1 cellular context compared by ENCODE assay signal in the genomic region with DNA sequence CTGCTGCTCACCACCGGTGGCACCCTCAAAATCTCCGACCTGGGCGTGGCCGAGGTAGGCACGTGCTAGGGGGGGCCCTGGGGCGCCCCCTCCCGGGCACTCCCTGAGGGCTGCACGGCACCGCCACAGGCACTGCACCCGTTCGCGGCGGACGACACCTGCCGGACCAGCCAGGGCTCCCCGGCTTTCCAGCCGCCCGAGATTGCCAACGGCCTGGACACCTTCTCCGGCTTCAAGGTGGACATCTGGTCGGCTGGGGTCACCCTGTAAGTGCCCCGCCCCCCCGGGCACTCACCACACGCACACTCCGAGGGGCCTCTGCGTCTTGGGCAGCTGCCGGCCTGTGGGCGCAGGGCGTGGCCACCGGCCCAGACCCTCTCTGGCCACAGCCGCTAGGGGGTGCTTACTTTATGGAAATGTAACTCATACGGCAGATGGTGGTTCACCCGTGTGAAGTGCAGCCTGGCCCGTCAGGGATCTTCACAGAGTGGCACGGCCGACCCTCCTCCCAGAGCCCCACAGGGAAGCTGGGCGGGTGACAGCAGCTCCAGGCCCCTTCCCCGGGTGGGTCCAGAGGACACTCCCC.
TF ChIP-seq lines count a peak whose summit lies in the region.

No MANE protein-coding gene starts in this region.

TF ChIP-seq in H1, 55 proteins besides CTCF, POLR2A, EP300 and RAD21:
- TF ChIP-seq GTF2F1 (IDR thresholded peaks at IDR 0.05; ENCODE audit: borderline replicate concordance, low read depth, low read length), result no peak
- TF ChIP-seq FOSL1 (IDR thresholded peaks at IDR 0.05; ENCODE audit: insufficient read depth, low read depth, low read length), result no peak
- TF ChIP-seq BRCA1 (IDR thresholded peaks at IDR 0.05; ENCODE audit: low read depth, low read length), result no peak
- no peak for TF ChIP-seq CREB1 (IDR thresholded peaks at IDR 0.05)
- TF ChIP-seq, protein P1, sequence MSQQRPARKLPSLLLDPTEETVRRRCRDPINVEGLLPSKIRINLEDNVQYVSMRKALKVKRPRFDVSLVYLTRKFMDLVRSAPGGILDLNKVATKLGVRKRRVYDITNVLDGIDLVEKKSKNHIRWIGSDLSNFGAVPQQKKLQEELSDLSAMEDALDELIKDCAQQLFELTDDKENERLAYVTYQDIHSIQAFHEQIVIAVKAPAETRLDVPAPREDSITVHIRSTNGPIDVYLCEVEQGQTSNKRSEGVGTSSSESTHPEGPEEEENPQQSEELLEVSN (IDR thresholded peaks at IDR 0.05), result no peak
- TF ChIP-seq TAF7 (optimal IDR thresholded peaks at IDR 0.05; ENCODE audit: borderline replicate concordance, low read depth, low read length), result no peak
- TF ChIP-seq ASH2L (IDR thresholded peaks at IDR 0.05; ENCODE audit: low read length), result no peak
- TF ChIP-seq POU5F1 (IDR thresholded peaks at IDR 0.05; ENCODE audit: low read depth, low read length), result no peak
- TF ChIP-seq PHF8 (conservative IDR thresholded peaks at IDR 0.05; ENCODE audit: low read depth, low read length), result no peak
- TF ChIP-seq JUND (IDR thresholded peaks at IDR 0.05; ENCODE audit: low read length), result no peak
- TF ChIP-seq HDAC2 (IDR thresholded peaks at IDR 0.05; ENCODE audit: borderline replicate concordance in 1 of 2, low read depth in 2 of 2, low read length in 2 of 2), result no peak
- no peak for TF ChIP-seq RNF2 (IDR thresholded peaks at IDR 0.05; ENCODE audit: borderline replicate concordance, low read depth, low read length, missing control alignments, poor library complexity, severe bottlenecking)
- no peak for TF ChIP-seq KDM4A (IDR thresholded peaks at IDR 0.05; ENCODE audit: low read depth, low read length, severe bottlenecking)
- TF ChIP-seq ZNF274 (IDR thresholded peaks at IDR 0.05; ENCODE audit: borderline replicate concordance, extremely low read depth, low read length), result no peak
- TF ChIP-seq CBX5 (IDR thresholded peaks at IDR 0.05; ENCODE audit: low read depth, low read length), result no peak
- no peak for TF ChIP-seq POLR2AphosphoS5 (IDR thresholded peaks at IDR 0.05; ENCODE audit: low read depth, low read length)
- no peak for TF ChIP-seq TAF1 (IDR thresholded peaks at IDR 0.05; ENCODE audit: low read depth, low read length)
- no peak for TF ChIP-seq SP1 (IDR thresholded peaks at IDR 0.05; ENCODE audit: low read depth, low read length)
- no peak for TF ChIP-seq NRF1 (IDR thresholded peaks at IDR 0.05; ENCODE audit: low read depth, low read length)
TF ChIP-seq in H1: peak in this region for 0.
